In genomic region chr2:10125842-10126596, GRCh38 we compare ENCODE assay signal across 1 cellular context.
TF ChIP-seq lines count a peak whose summit lies in the region.

No MANE protein-coding gene starts in this region.

TF ChIP-seq in WTC11, 78 proteins besides CTCF, POLR2A, EP300 and RAD21 (continued from another document):
- TF ChIP-seq AR (CRISPR knock-in tag; IDR thresholded peaks at IDR 0.05) (no peak), FOXK1 (CRISPR knock-in tag; IDR thresholded peaks at IDR 0.05) (no peak), ZMAT4 (CRISPR knock-in tag; IDR thresholded peaks at IDR 0.05) (no peak), PREB (CRISPR knock-in tag; IDR thresholded peaks at IDR 0.05; ENCODE audit: borderline replicate concordance) (no peak), CREB1 (CRISPR knock-in tag; IDR thresholded peaks at IDR 0.05) (no peak), GABPB1 (CRISPR knock-in tag; IDR thresholded peaks at IDR 0.05) (no peak), SMAD4 (CRISPR knock-in tag; IDR thresholded peaks at IDR 0.05) (no peak), ZBTB43 (CRISPR knock-in tag; IDR thresholded peaks at IDR 0.05) (no peak), ATF1 (CRISPR knock-in tag; IDR thresholded peaks at IDR 0.05) (no peak), ZNF671 (CRISPR knock-in tag; IDR thresholded peaks at IDR 0.05) (no peak), ZNF416 (CRISPR knock-in tag; IDR thresholded peaks at IDR 0.05) (no peak), OVOL2 (CRISPR knock-in tag; IDR thresholded peaks at IDR 0.05; ENCODE audit: borderline replicate concordance) (no peak), EMX1 (CRISPR knock-in tag; IDR thresholded peaks at IDR 0.05) (no peak), PRDM15 (CRISPR knock-in tag; IDR thresholded peaks at IDR 0.05) (no peak), TCF7 (CRISPR knock-in tag; IDR thresholded peaks at IDR 0.05; ENCODE audit: low read depth) (no peak), ELF4 (CRISPR knock-in tag; IDR thresholded peaks at IDR 0.05; ENCODE audit: low read depth) (no peak)
